ENCODE assay signal across 8 cellular contexts in genomic region chr11:3057069-3057963, GRCh38. TPM values are rescaled to one million over a fixed set of nuclear protein-coding genes. Genes with fewer than 3 reads are reported as not detected.
A peak's percentile ranks its signal among the peaks of the same experiment; 100 is the strongest.
DNase-seq lines count a peak whose midpoint lies in the region; ATAC-seq and TF ChIP-seq lines count a peak whose summit lies in the region.

Gene CARS1 (minus strand): TSS chr11:3057423. CDS start chr11:3057367, 56 bp downstream.

- H3K4me1 ChIP-seq in muscle layer of duodenum (ENCODE audit: control insufficient read depth in 1 of 2, insufficient read depth in 2 of 2, low read length in 2 of 2) = peaks cover 11 to 25% of the 10 kb centered on the region in 2 donors

- peak within 1 kb of the TSS; percentile 96 for H3K27ac Mint-ChIP-seq in activated T-cell treated with anti-CD3 and anti-CD28 coated beads, Interleukin-2, amount 50 U/mL, for 24 hours

- H3K27ac ChIP-seq in muscle layer of duodenum (ENCODE audit: low read length) = peak within 1 kb of the TSS; percentile 67

- no peaks in the 10 kb centered on the region for H3K9me3 ChIP-seq in muscle layer of duodenum (ENCODE audit: control insufficient read depth in 1 of 2, low read length in 2 of 2)

- ATAC-seq in GM21576 (IDR thresholded peaks at IDR 0.05; ENCODE audit: unreplicated experiment) (peak; percentile 96), esophagus mucosa (peak; percentile 97)

- H3K4me1 Mint-ChIP-seq in activated T-cell treated with anti-CD3 and anti-CD28 coated beads, Interleukin-2, amount 50 U/mL, for 24 hours (ENCODE audit: low read depth) = peaks cover 44% of the 10 kb centered on the region

- no peak; the same call in 1 of the 2 replicates for TF ChIP-seq RAD21 in Ishikawa (IDR thresholded peaks at IDR 0.05; ENCODE audit: low read depth)

- H3K27me3 ChIP-seq in muscle layer of duodenum (ENCODE audit: low read depth, low read length) = no peaks in the 10 kb centered on the region

- H3K36me3 ChIP-seq in muscle layer of duodenum (ENCODE audit: control insufficient read depth in 1 of 2, insufficient read depth in 2 of 2, low read length in 2 of 2) = peaks cover 4 to 9% of the 10 kb centered on the region in 2 donors

- peak within 1 kb of the TSS; percentile 91 for H3K4me3 Mint-ChIP-seq in activated T-cell treated with anti-CD3 and anti-CD28 coated beads, Interleukin-2, amount 50 U/mL, for 24 hours

- peaks cover 39% of the 10 kb centered on the region for H3K36me3 Mint-ChIP-seq in activated T-cell treated with anti-CD3 and anti-CD28 coated beads, Interleukin-2, amount 50 U/mL, for 24 hours (ENCODE audit: low read depth)

- H3K27me3 Mint-ChIP-seq in activated T-cell treated with anti-CD3 and anti-CD28 coated beads, Interleukin-2, amount 50 U/mL, for 24 hours = no peaks in the 10 kb centered on the region

- peak; percentile 71 for DNase-seq in DMS114 treated with DMSO at 0.1 percent for 48 hours (lab: John Stamatoyannopoulos, UW; ENCODE audit: unreplicated experiment)
- peak; percentile 95 for DNase-seq in activated T-cell treated with anti-CD3 and anti-CD28 coated beads, Interleukin-2, amount 50 U/mL, for 24 hours
- DNase-seq in stimulated activated CD8-positive, alpha-beta memory T cell treated with anti-CD3 and anti-CD28 coated beads, Interleukin-7, amount 100 ng/mL, for 4 hours (ENCODE audit: low read depth in 2 of 2) = peak; percentile 86 to 94

- H3K9me3 Mint-ChIP-seq in activated T-cell treated with anti-CD3 and anti-CD28 coated beads, Interleukin-2, amount 50 U/mL, for 24 hours = no peaks in the 10 kb centered on the region

- H3K4me3 ChIP-seq in muscle layer of duodenum (ENCODE audit: low read depth in 1 of 2, low read length in 2 of 2) = peak within 1 kb of the TSS; percentile 72 to 77

- TF ChIP-seq EP300 in Ishikawa (IDR thresholded peaks at IDR 0.05; ENCODE audit: borderline replicate concordance) = peak; percentile 50

TF ChIP-seq in Ishikawa, 13 proteins besides CTCF, POLR2A, EP300 and RAD21:
- TF ChIP-seq CREB1 (IDR thresholded peaks at IDR 0.05; ENCODE audit: low read depth) (0 out of 2 replicates have a peak, but pooled peaks have one; percentile 33), TAF1 (IDR thresholded peaks at IDR 0.05; ENCODE audit: low read depth) (peak; percentile 95), TEAD4 (IDR thresholded peaks at IDR 0.05) (peak; percentile 57; the same call in 1 of the 2 replicates), MAX (IDR thresholded peaks at IDR 0.05) (peak; percentile 90), CEBPB (IDR thresholded peaks at IDR 0.05) (peak; percentile 89), FOXM1 (IDR thresholded peaks at IDR 0.05; ENCODE audit: borderline replicate concordance, low read depth) (no peak), TCF12 (IDR thresholded peaks at IDR 0.05; ENCODE audit: low read depth) (peak; percentile 76), NFIC (IDR thresholded peaks at IDR 0.05) (no peak), USF1 (IDR thresholded peaks at IDR 0.05) (peak; percentile 38), YY1 (IDR thresholded peaks at IDR 0.05; ENCODE audit: low read depth) (peak; percentile 82), EGR1 (IDR thresholded peaks at IDR 0.05) (peak; percentile 58), ZBTB7A (IDR thresholded peaks at IDR 0.05; ENCODE audit: low read depth) (no peak)
- TF ChIP-seq, protein P1, sequence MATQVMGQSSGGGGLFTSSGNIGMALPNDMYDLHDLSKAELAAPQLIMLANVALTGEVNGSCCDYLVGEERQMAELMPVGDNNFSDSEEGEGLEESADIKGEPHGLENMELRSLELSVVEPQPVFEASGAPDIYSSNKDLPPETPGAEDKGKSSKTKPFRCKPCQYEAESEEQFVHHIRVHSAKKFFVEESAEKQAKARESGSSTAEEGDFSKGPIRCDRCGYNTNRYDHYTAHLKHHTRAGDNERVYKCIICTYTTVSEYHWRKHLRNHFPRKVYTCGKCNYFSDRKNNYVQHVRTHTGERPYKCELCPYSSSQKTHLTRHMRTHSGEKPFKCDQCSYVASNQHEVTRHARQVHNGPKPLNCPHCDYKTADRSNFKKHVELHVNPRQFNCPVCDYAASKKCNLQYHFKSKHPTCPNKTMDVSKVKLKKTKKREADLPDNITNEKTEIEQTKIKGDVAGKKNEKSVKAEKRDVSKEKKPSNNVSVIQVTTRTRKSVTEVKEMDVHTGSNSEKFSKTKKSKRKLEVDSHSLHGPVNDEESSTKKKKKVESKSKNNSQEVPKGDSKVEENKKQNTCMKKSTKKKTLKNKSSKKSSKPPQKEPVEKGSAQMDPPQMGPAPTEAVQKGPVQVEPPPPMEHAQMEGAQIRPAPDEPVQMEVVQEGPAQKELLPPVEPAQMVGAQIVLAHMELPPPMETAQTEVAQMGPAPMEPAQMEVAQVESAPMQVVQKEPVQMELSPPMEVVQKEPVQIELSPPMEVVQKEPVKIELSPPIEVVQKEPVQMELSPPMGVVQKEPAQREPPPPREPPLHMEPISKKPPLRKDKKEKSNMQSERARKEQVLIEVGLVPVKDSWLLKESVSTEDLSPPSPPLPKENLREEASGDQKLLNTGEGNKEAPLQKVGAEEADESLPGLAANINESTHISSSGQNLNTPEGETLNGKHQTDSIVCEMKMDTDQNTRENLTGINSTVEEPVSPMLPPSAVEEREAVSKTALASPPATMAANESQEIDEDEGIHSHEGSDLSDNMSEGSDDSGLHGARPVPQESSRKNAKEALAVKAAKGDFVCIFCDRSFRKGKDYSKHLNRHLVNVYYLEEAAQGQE (IDR thresholded peaks at IDR 0.05; ENCODE audit: low read depth) = no peak

TF ChIP-seq in PFSK-1, 5 proteins besides CTCF, POLR2A, EP300 and RAD21:
- peak; percentile 98 for TF ChIP-seq SIN3A (IDR thresholded peaks at IDR 0.05; ENCODE audit: borderline replicate concordance, insufficient read depth, low read length)
- TF ChIP-seq TAF1 (IDR thresholded peaks at IDR 0.05; ENCODE audit: borderline replicate concordance, insufficient read depth, low read length) = peak; percentile 85
- TF ChIP-seq, protein P1 (IDR thresholded peaks at IDR 0.05; ENCODE audit: insufficient read depth in 1 of 2, low read depth in 2 of 2, low read length in 2 of 2) = peak; percentile 12 to 56; a peak in 1 of 4 replicates
- TF ChIP-seq POLR2AphosphoS5 (IDR thresholded peaks at IDR 0.05; ENCODE audit: low read depth, low read length) = peak; percentile 84
- TF ChIP-seq FOXP2 (optimal IDR thresholded peaks at IDR 0.05; ENCODE audit: borderline replicate concordance, extremely low read depth, extremely low read length, insufficient read depth) = no peak

RNA-seq across cellular contexts. Expression of gene CARS1, which starts in this region (rescaled TPM):
- polyA plus RNA-seq in PFSK-1 (2012; ENCODE audit: insufficient read length, low read depth) = 275 TPM
- total RNA-seq in esophagus mucosa = 39.4 TPM

Comparison
In these comparisons a context has a peak if more than half of its experiments do, and no peak if none do; other contexts are left out.
1. Peak in every context shown above with its lines: DNase-seq, ATAC-seq, H3K4me3 ChIP-seq and H3K27ac ChIP-seq.